11 cellular contexts compared by ENCODE assay signal in genomic region chr1:187971851-187972250, GRCh38.
DNase-seq lines count a peak whose midpoint lies in the region; ATAC-seq lines count a peak whose summit lies in the region.
"Had no signal": no experiment of that assay in that cellular context is flagged by ENCODE, and none has a peak within 500 bp of the region (broad histone marks: within the 10 kb centered on the region; RNA-seq: fewer than 3 reads in every experiment).

No MANE protein-coding gene starts in this region.

- no peak overlapping the region for H3K4me3 ChIP-seq in ACC112 (ENCODE audit: low read depth, low read length)
- H3K4me3 ChIP-seq in neuronal stem cell (ENCODE audit: low read length in 2 of 2): no peak overlapping the region
- H3K4me3 ChIP-seq: GM23248 had no signal

- no CpG with 5 or more reads among the region's 2 CpGs for WGBS in neuronal stem cell (ENCODE audit: extremely low coverage in 2 of 2, insufficient read length in 2 of 2, insufficient replicate concordance in 1 of 2), 2 donors

- H3K18ac ChIP-seq in neuronal stem cell (ENCODE audit: low read length): no peak overlapping the region

- no peaks in the 10 kb centered on the region for H3K9me3 ChIP-seq in neuronal stem cell (replicated peaks in 1 of 2; ENCODE audit: control insufficient read depth in 2 of 2, insufficient read depth in 1 of 2, low read depth in 1 of 2, low read length in 2 of 2)
- H3K9me3 ChIP-seq: BE2C had no signal

- H2BK15ac ChIP-seq in neuronal stem cell (ENCODE audit: low read length): no peak overlapping the region

- H2AK5ac ChIP-seq in neuronal stem cell (ENCODE audit: low read depth, low read length): no peak overlapping the region

- no peak overlapping the region for H3K9ac ChIP-seq in neuronal stem cell (ENCODE audit: low read depth, low read length, poor library complexity)
- H3K9ac ChIP-seq: GM23248 had no signal

- H3K79me2 ChIP-seq in ACC112 (ENCODE audit: control insufficient read depth, insufficient read depth, low read length, unreplicated experiment): no peaks in the 10 kb centered on the region

- no peak overlapping the region for H2BK120ac ChIP-seq in neuronal stem cell (ENCODE audit: low read depth, low read length)

- peak; percentile 21 for DNase-seq in DMS153 treated with DMSO at 0.1 percent for 48 hours (lab: John Stamatoyannopoulos, UW; ENCODE audit: unreplicated experiment)
- peak; percentile 14 for DNase-seq in NCI-H69 (lab: John Stamatoyannopoulos, UW)
- DNase-seq in neuronal stem cell (ENCODE audit: low spot score): no peak
- DNase-seq in stimulated activated CD4-positive, alpha-beta T cell treated with anti-CD3 and anti-CD28 coated beads, Interleukin-2, amount 100 ng/mL, for 48 hours: no peak
- DNase-seq: BE2C; CD4-positive, alpha-beta memory T cell; GM23248 had no signal

- H4K8ac ChIP-seq in neuronal stem cell (ENCODE audit: low read depth, low read length): no peak overlapping the region

- ATAC-seq in HG02973 (IDR thresholded peaks at IDR 0.05; ENCODE audit: unreplicated experiment) (no peak), GM18511 (IDR thresholded peaks at IDR 0.05; ENCODE audit: unreplicated experiment) (no peak)
- ATAC-seq: HCT116 had no signal

- H3K27me3 ChIP-seq in ACC112 (ENCODE audit: insufficient read depth, low read length) (no peaks in the 10 kb centered on the region), neuronal stem cell (ENCODE audit: control insufficient read depth in 3 of 3, insufficient read depth in 3 of 3, low read depth in 1 of 3, low read length in 3 of 3) (no peaks in the 10 kb centered on the region)
- H3K27me3 ChIP-seq: BE2C had no signal

- no peak overlapping the region for H3K4ac ChIP-seq in neuronal stem cell (ENCODE audit: low read length)

- H3K27ac ChIP-seq in ACC112 (ENCODE audit: low read depth, low read length) (no peak overlapping the region), neuronal stem cell (replicated peaks; ENCODE audit: low read length) (no peak overlapping the region)
- H3K27ac ChIP-seq: GM23248 had no signal

- no peaks in the 10 kb centered on the region for H3K36me3 ChIP-seq in ACC112 (ENCODE audit: insufficient read depth, low read length)
- no peaks in the 10 kb centered on the region for H3K36me3 ChIP-seq in neuronal stem cell (replicated peaks in 1 of 2; ENCODE audit: control insufficient read depth in 2 of 2, insufficient read depth in 2 of 2, low read length in 2 of 2)
- H3K36me3 ChIP-seq: BE2C had no signal

- H3K14ac ChIP-seq in neuronal stem cell (ENCODE audit: low read length): no peak overlapping the region

- H3K23ac ChIP-seq in neuronal stem cell (ENCODE audit: low read depth, low read length, poor library complexity): no peak overlapping the region

- H4K91ac ChIP-seq in neuronal stem cell (ENCODE audit: low read depth, low read length, poor library complexity): no peak overlapping the region

- no peak overlapping the region for H3K4me2 ChIP-seq in neuronal stem cell (ENCODE audit: insufficient read depth, low read length, poor library complexity, severe bottlenecking)

- no peak overlapping the region for H2BK5ac ChIP-seq in neuronal stem cell (ENCODE audit: low read length)

- no peak overlapping the region for H2BK12ac ChIP-seq in neuronal stem cell (ENCODE audit: low read length)

- H2AFZ ChIP-seq in ACC112 (ENCODE audit: low read length, unreplicated experiment) (peak overlapping the region; percentile 49), neuronal stem cell (ENCODE audit: low read length) (peak overlapping the region; percentile 13)
- H2AFZ ChIP-seq: GM23248 had no signal

- no peaks in the 10 kb centered on the region for H3K79me1 ChIP-seq in neuronal stem cell (ENCODE audit: low read depth, low read length)

- no peaks in the 10 kb centered on the region for H3K4me1 ChIP-seq in ACC112 (ENCODE audit: control insufficient read depth, insufficient read depth, low read length, unreplicated experiment)
- H3K4me1 ChIP-seq in neuronal stem cell (ENCODE audit: control insufficient read depth in 2 of 2, insufficient read depth in 1 of 2, low read depth in 1 of 2, low read length in 2 of 2): no peaks in the 10 kb centered on the region
- H3K4me1 ChIP-seq: BE2C had no signal

Comparison
In these comparisons a context has a peak if more than half of its experiments do, and no peak if none do; other contexts are left out.
1. DNase-seq: peak in DMS153 treated with DMSO at 0.1 percent for 48 hours (single experiment) and NCI-H69 (single experiment); none in neuronal stem cell (single experiment) and stimulated activated CD4-positive, alpha-beta T cell treated with anti-CD3 and anti-CD28 coated beads, Interleukin-2, amount 100 ng/mL, for 48 hours (0 of 2).